Comparison of ENCODE assay signal across 8 cellular contexts in genomic region chr10:103895458-103896186, GRCh38. TPM values are rescaled to one million over a fixed set of nuclear protein-coding genes. Genes with fewer than 3 reads are reported as not detected.
A peak's percentile ranks its signal among the peaks of the same experiment; 100 is the strongest.
DNase-seq lines count a peak whose midpoint lies in the region; ATAC-seq, FAIRE-seq and TF ChIP-seq lines count a peak whose summit lies in the region.

No MANE protein-coding gene starts in this region.

- no peaks in the 10 kb centered on the region for H3K9me3 Mint-ChIP-seq in osteocyte (ENCODE audit: unreplicated experiment)
- no peaks in the 10 kb centered on the region for H3K9me3 Mint-ChIP-seq in neural progenitor cell

- no peaks in the 10 kb centered on the region for H4K20me1 ChIP-seq in neural progenitor cell (ENCODE audit: low read depth)

- no peaks in the 10 kb centered on the region for H3F3A ChIP-seq in neural progenitor cell (ENCODE audit: low read depth)

- H3K4me3 Mint-ChIP-seq in osteocyte (ENCODE audit: unreplicated experiment): no peak overlapping the region
- no peak overlapping the region for H3K4me3 Mint-ChIP-seq in neural progenitor cell

- no peaks in the 10 kb centered on the region for H3K27me3 ChIP-seq in neural progenitor cell
- no peaks in the 10 kb centered on the region for H3K27me3 ChIP-seq in A673 (replicated peaks; ENCODE audit: insufficient read depth, low read depth, low read length, poor library complexity)

- no peak for TF ChIP-seq CTCF in osteocyte (IDR thresholded peaks at IDR 0.05)
- no peak for TF ChIP-seq CTCF in neural progenitor cell (IDR thresholded peaks at IDR 0.05)
- no peak for TF ChIP-seq CTCF in A673 (conservative IDR thresholded peaks at IDR 0.05; ENCODE audit: low read depth, low read length)

- H3K4me3 ChIP-seq in neural progenitor cell (no peak overlapping the region), A673 (ENCODE audit: low read depth, low read length, poor library complexity, severe bottlenecking) (no peak overlapping the region)

- H3K9ac ChIP-seq in neural progenitor cell: no peak overlapping the region

- no peak for ATAC-seq in GM19455 (IDR thresholded peaks at IDR 0.05; ENCODE audit: unreplicated experiment)

- CTCF ChIA-PET in A673 (lab: Charles Lee): no interaction called here

- DNase-seq in Caki2 (ENCODE audit: low read depth) (peak; percentile 94), RCC 7860 (ENCODE audit: low spot score) (peak; percentile 75), epithelial cell of prostate (ENCODE audit: low read depth, low spot score) (no peak), osteocyte (ENCODE audit: extremely low spot score, unreplicated experiment) (no peak), neural progenitor cell (ENCODE audit: low spot score) (no peak), HK-2 (ENCODE audit: unreplicated experiment) (no peak), A673 (ENCODE audit: low spot score) (no peak)

- in situ Hi-C loops in Caki2 (cut with HindIII; ENCODE audit: low pct_unique_long_range_greater_than_20kb, low sequenced_read_pairs): no loop called here

- H3K36me3 ChIP-seq in neural progenitor cell (no peaks in the 10 kb centered on the region), A673 (ENCODE audit: insufficient read depth, low read length, poor library complexity, severe bottlenecking) (no peaks in the 10 kb centered on the region)

- H3K79me2 ChIP-seq in neural progenitor cell (ENCODE audit: low read depth): no peaks in the 10 kb centered on the region

- intact Hi-C loops in A673 (cut with micrococcal nuclease; ENCODE audit: unreplicated experiment): no loop called here

- H3K27me3 Mint-ChIP-seq in osteocyte (ENCODE audit: unreplicated experiment) (no peaks in the 10 kb centered on the region), neural progenitor cell (ENCODE audit: insufficient read depth, low read depth) (no peaks in the 10 kb centered on the region)

- peaks cover 69% of the 10 kb centered on the region for H3K4me1 Mint-ChIP-seq in osteocyte (ENCODE audit: unreplicated experiment)
- H3K4me1 Mint-ChIP-seq in neural progenitor cell: peaks cover 41% of the 10 kb centered on the region

- no TSS peak for BruUV-seq in A673 (replicated peaks; lab: Mats Ljungman, UMichigan)

- peaks cover 26% of the 10 kb centered on the region for H3K4me1 ChIP-seq in neural progenitor cell
- peaks cover 36% of the 10 kb centered on the region for H3K4me1 ChIP-seq in A673 (ENCODE audit: insufficient read depth, low read length, poor library complexity, severe bottlenecking)

- H3K27ac ChIP-seq in epithelial cell of prostate (peak overlapping the region; percentile 92), neural progenitor cell (no peak overlapping the region), A673 (ENCODE audit: low read depth, low read length, poor library complexity, severe bottlenecking) (no peak overlapping the region)

- H2AFZ ChIP-seq in neural progenitor cell (replicated peaks): no peak overlapping the region

- H3K9me3 ChIP-seq in neural progenitor cell (ENCODE audit: low read depth) (no peaks in the 10 kb centered on the region), A673 (ENCODE audit: low read depth, low read length, poor library complexity, severe bottlenecking) (no peaks in the 10 kb centered on the region)

- peak; percentile 59 for FAIRE-seq in RCC 7860 (lab: Jason Lieb, UNC)

- H3K4me2 ChIP-seq in neural progenitor cell: no peak overlapping the region

- peak overlapping the region; percentile 90 for H3K27ac Mint-ChIP-seq in osteocyte (ENCODE audit: unreplicated experiment)
- no peak overlapping the region for H3K27ac Mint-ChIP-seq in neural progenitor cell

- H3K36me3 Mint-ChIP-seq in osteocyte (ENCODE audit: unreplicated experiment) (peaks cover 32% of the 10 kb centered on the region), neural progenitor cell (peaks cover 18% of the 10 kb centered on the region)

- POLR2A ChIA-PET in A673 (lab: Charles Lee; ENCODE audit: low non-redundant PET): no interaction called here

RNA-seq across cellular contexts. Expression of gene STN1, which starts 22.4 kb away (rescaled TPM):
- total RNA-seq in Caki2 (2014; rRNA removed; shearing (Covaris generic); ENCODE audit: low replicate concordance): 34.5 and 46.1 TPM in 2 replicates
- total RNA-seq in osteocyte (21.5 and 21.8 TPM in 2 replicates), neural progenitor cell (ENCODE audit: low replicate concordance) (26.4 and 32.0 TPM in 2 replicates), A673 (2021) (14.3 and 16.5 TPM in 2 replicates)

RNA-seq across cellular contexts. Expression of gene SH3PXD2A, which starts 40.2 kb away (rescaled TPM):
- total RNA-seq in Caki2 (2014; rRNA removed; shearing (Covaris generic); ENCODE audit: low replicate concordance): 2.8 and 3.1 TPM in 2 replicates
- total RNA-seq in osteocyte: 43.0 and 46.6 TPM in 2 replicates
- total RNA-seq in neural progenitor cell (ENCODE audit: low replicate concordance): 2.3 and 4.7 TPM in 2 replicates
- total RNA-seq in A673 (2021): 54.9 and 57.1 TPM in 2 replicates

Comparison
In these comparisons a context has a peak if more than half of its experiments do, and no peak if none do; other contexts are left out.
1. DNase-seq: peak in Caki2 (single experiment) and RCC 7860 (single experiment); none in epithelial cell of prostate (single experiment), osteocyte (single experiment), neural progenitor cell (single experiment), HK-2 (single experiment) and A673 (single experiment).